25 cellular contexts compared by ENCODE assay signal in the genomic region with DNA sequence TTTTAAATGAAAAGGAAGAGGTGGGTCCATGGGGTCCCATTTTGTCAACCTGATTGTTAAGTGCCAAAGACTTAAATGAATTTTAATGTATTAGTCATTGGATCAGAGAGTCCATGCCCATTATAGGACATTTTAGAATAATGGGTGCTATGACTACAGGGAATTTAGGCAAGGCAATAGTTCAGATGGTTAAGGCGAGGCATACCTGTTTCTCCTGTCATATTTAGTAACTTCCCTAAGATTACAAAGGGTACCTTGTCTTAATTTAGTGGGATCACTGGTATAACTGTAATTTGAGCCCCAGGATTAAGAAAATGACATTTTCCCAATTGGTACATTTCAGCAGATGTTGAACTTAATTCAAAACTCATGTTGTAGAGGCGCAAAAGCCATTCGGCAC. TPM values are rescaled to one million over a fixed set of nuclear protein-coding genes. Genes with fewer than 3 reads are reported as not detected.
A peak's percentile ranks its signal among the peaks of the same experiment; 100 is the strongest.
DNase-seq lines count a peak whose midpoint lies in the region; ATAC-seq and TF ChIP-seq lines count a peak whose summit lies in the region.
"Had no signal": no experiment of that assay in that cellular context is flagged by ENCODE, and none has a peak within 500 bp of the region (broad histone marks: within the 10 kb centered on the region; RNA-seq: fewer than 3 reads in every experiment).

No MANE protein-coding gene starts in this region.

- H3K79me2 ChIP-seq in mammary epithelial cell (ENCODE audit: insufficient read depth, low read length) (no peaks in the 10 kb centered on the region), PC-3 (ENCODE audit: low read length) (no peaks in the 10 kb centered on the region)

- DNase-seq in mammary epithelial cell (peak; percentile 57), breast epithelium (ENCODE audit: low spot score in 2 of 2) (no peak), PC-3 (peak; percentile 40), sigmoid colon (no peak)
- DNase-seq in effector memory CD8-positive, alpha-beta T cell = no peak
- no peak for DNase-seq in stimulated activated CD4-positive, alpha-beta T cell treated with anti-CD3 and anti-CD28 coated beads, Interleukin-2, amount 100 ng/mL, for 48 hours
- DNase-seq: AML-193; C1 segment of cervical spinal cord; CD4-positive, alpha-beta memory T cell; CD4-positive, CD25-positive, alpha-beta regulatory T cell; CD8-positive, alpha-beta memory T cell; COR-L47; DMS 273 treated with DMSO at 0.1 percent for 48 hours; DMS153; DMS53; DMS79; DND-41; EL; GDM1 had no signal

- H3K27ac ChIP-seq in mammary epithelial cell (ENCODE audit: insufficient read depth, low read depth, low read length) (no peak overlapping the region), breast epithelium (no peak overlapping the region), PC-3 (ENCODE audit: low read length) (no peak overlapping the region), sigmoid colon (no peak overlapping the region)
- H3K27ac ChIP-seq: 22Rv1, BLaER1 had no signal

- CTCF ChIA-PET in mammary epithelial cell (lab: Charles Lee; ENCODE audit: low non-redundant PET) (no interaction called here), PC-3 (lab: Charles Lee) (no interaction called here)

- H3K9me2 ChIP-seq in PC-3 (replicated peaks; ENCODE audit: low read length) = no peaks in the 10 kb centered on the region

- no peaks in the 10 kb centered on the region for H3K36me3 Mint-ChIP-seq in effector memory CD8-positive, alpha-beta T cell (ENCODE audit: insufficient read depth)
- H3K36me3 Mint-ChIP-seq: CD14-positive monocyte; CD4-positive, alpha-beta memory T cell; CD4-positive, CD25-positive, alpha-beta regulatory T cell; CD8-positive, alpha-beta memory T cell had no signal

- no peak overlapping the region for H3K27ac Mint-ChIP-seq in effector memory CD8-positive, alpha-beta T cell
- H3K27ac Mint-ChIP-seq: B cell; CD14-positive monocyte; CD4-positive, alpha-beta memory T cell; CD4-positive, CD25-positive, alpha-beta regulatory T cell; CD8-positive, alpha-beta memory T cell had no signal

- H3K9me3 ChIP-seq in mammary epithelial cell (replicated peaks; ENCODE audit: insufficient read depth, low read length) (no peaks in the 10 kb centered on the region), breast epithelium (no peaks in the 10 kb centered on the region), PC-3 (ENCODE audit: low read length) (no peaks in the 10 kb centered on the region), sigmoid colon (no peaks in the 10 kb centered on the region)
- H3K9me3 ChIP-seq: BLaER1 had no signal

- H3K36me3 ChIP-seq in mammary epithelial cell (ENCODE audit: insufficient read depth, low read length) (no peaks in the 10 kb centered on the region), breast epithelium (no peaks in the 10 kb centered on the region), PC-3 (ENCODE audit: low read depth, low read length) (no peaks in the 10 kb centered on the region), sigmoid colon (no peaks in the 10 kb centered on the region)
- H3K36me3 ChIP-seq: BLaER1 had no signal

- peaks cover 4 to 7% of the 10 kb centered on the region in 2 donors for H3K4me1 Mint-ChIP-seq in effector memory CD8-positive, alpha-beta T cell (ENCODE audit: low read depth in 2 of 2)

- H4K20me1 ChIP-seq in mammary epithelial cell (ENCODE audit: insufficient read depth, low read length) (no peaks in the 10 kb centered on the region), PC-3 (ENCODE audit: low read length) (no peaks in the 10 kb centered on the region)
- H4K20me1 ChIP-seq: BLaER1 had no signal

- H3K4me1 ChIP-seq in mammary epithelial cell (ENCODE audit: insufficient read depth, low read length) = peaks cover 5% of the 10 kb centered on the region
- H3K4me1 ChIP-seq in breast epithelium = no peaks in the 10 kb centered on the region
- peaks cover 4% of the 10 kb centered on the region for H3K4me1 ChIP-seq in PC-3 (ENCODE audit: insufficient read depth, low read length)
- peaks cover 0 to 7% (median 0%) of the 10 kb centered on the region in 4 donors for H3K4me1 ChIP-seq in sigmoid colon

- TF ChIP-seq CTCF in mammary epithelial cell (conservative IDR thresholded peaks at IDR 0.05 in 1 of 2, IDR thresholded peaks at IDR 0.05 in 1 of 2; ENCODE audit: extremely low read depth in 1 of 2, insufficient read depth in 1 of 2, low read depth in 1 of 2, low read length in 2 of 2) (no peak), breast epithelium (IDR thresholded peaks at IDR 0.05) (no peak), PC-3 (conservative IDR thresholded peaks at IDR 0.05; ENCODE audit: low read depth, low read length) (no peak), sigmoid colon (IDR thresholded peaks at IDR 0.05) (no peak)

- no peak overlapping the region for H3K4me3 Mint-ChIP-seq in effector memory CD8-positive, alpha-beta T cell
- H3K4me3 Mint-ChIP-seq: B cell; CD14-positive monocyte; CD4-positive, alpha-beta memory T cell; CD4-positive, CD25-positive, alpha-beta regulatory T cell; CD8-positive, alpha-beta memory T cell had no signal

- WGBS in mammary epithelial cell (ENCODE audit: low coverage, missing lambda C conversion rate) = 67% methylated on average over 1 of the region's 3 CpGs
- 91 to 93% methylated on average over 3 of the region's 3 CpGs for WGBS in sigmoid colon, 2 donors

- H3K4me2 ChIP-seq in mammary epithelial cell (ENCODE audit: insufficient read depth, low read depth, low read length) = no peak overlapping the region
- H3K4me2 ChIP-seq in PC-3 (ENCODE audit: low read length) = no peak overlapping the region
- H3K4me2 ChIP-seq: BLaER1 had no signal

- BruUV-seq in mammary epithelial cell (replicated peaks; lab: Mats Ljungman, UMichigan) (no TSS peak), PC-3 (replicated peaks; lab: Mats Ljungman, UMichigan) (no TSS peak)

- H3F3A ChIP-seq in PC-3 (ENCODE audit: low read length, unreplicated experiment) = no peaks in the 10 kb centered on the region

- intact Hi-C loops in mammary epithelial cell (cut with micrococcal nuclease) (no loop called here), breast epithelium (cut with DNase I; ENCODE audit: low total_unique reads) (no loop called here), PC-3 (cut with micrococcal nuclease) (no loop called here), sigmoid colon (cut with DNase I) (loop anchor here (10.0 kb wide), 1 partner anchor 491 kb away; no protein-coding TSS in a partner anchor)

- H3K4me3 ChIP-seq in mammary epithelial cell (replicated peaks in 1 of 3; ENCODE audit: insufficient read depth in 1 of 3, low read depth in 2 of 3, low read length in 3 of 3) = no peak overlapping the region
- no peak overlapping the region for H3K4me3 ChIP-seq in breast epithelium
- no peak overlapping the region for H3K4me3 ChIP-seq in PC-3 (ENCODE audit: low read length)
- no peak overlapping the region for H3K4me3 ChIP-seq in sigmoid colon
- H3K4me3 ChIP-seq: BLaER1, GM12878 had no signal

- H3K9ac ChIP-seq in mammary epithelial cell (ENCODE audit: insufficient read depth, low read length) (no peak overlapping the region), PC-3 (ENCODE audit: low read length) (no peak overlapping the region)
- H3K9ac ChIP-seq: BLaER1 had no signal

- POLR2A ChIA-PET in PC-3 (lab: Charles Lee; ENCODE audit: unreplicated experiment) = no interaction called here

- in situ Hi-C loops in mammary epithelial cell (cut with MboI; ENCODE audit: low sequenced_read_pairs in 2 of 2) = loop anchor here in 1 of 2 donors (10.0 kb wide), 1 partner anchor 491 kb away; no protein-coding TSS in a partner anchor

- H3K27me3 Mint-ChIP-seq in effector memory CD8-positive, alpha-beta T cell = peaks cover 8 to 42% of the 10 kb centered on the region in 2 donors

- TF ChIP-seq POLR2A in breast epithelium (IDR thresholded peaks at IDR 0.05) (no peak), sigmoid colon (IDR thresholded peaks at IDR 0.05) (no peak)

- ATAC-seq in PC-3 (no peak), esophagus mucosa (peak; percentile 78)
- no peak for ATAC-seq in effector memory CD8-positive, alpha-beta T cell (replicated peaks)
- ATAC-seq: GM12878 had no signal

- no peak for TF ChIP-seq EP300 in sigmoid colon (IDR thresholded peaks at IDR 0.05)

- H3K27me3 ChIP-seq in mammary epithelial cell (ENCODE audit: insufficient read depth, low read length) (no peaks in the 10 kb centered on the region), breast epithelium (no peaks in the 10 kb centered on the region), PC-3 (ENCODE audit: low read length) (no peaks in the 10 kb centered on the region), sigmoid colon (peaks cover 0 to 2% (median 0%) of the 10 kb centered on the region in 3 donors)
- H3K27me3 ChIP-seq: BLaER1 had no signal

- dilution Hi-C loops in mammary epithelial cell (cut with HindIII; ENCODE audit: low sequenced_read_pairs) = loop anchor here (5.0 kb wide), 1 partner anchor 63 kb away; no protein-coding TSS in a partner anchor

- H2AFZ ChIP-seq in mammary epithelial cell (ENCODE audit: low read depth, low read length) (no peak overlapping the region), PC-3 (ENCODE audit: low read length) (no peak overlapping the region)

- H3K9me3 Mint-ChIP-seq in effector memory CD8-positive, alpha-beta T cell = no peaks in the 10 kb centered on the region
- H3K9me3 Mint-ChIP-seq: CD14-positive monocyte; CD4-positive, alpha-beta memory T cell; CD4-positive, CD25-positive, alpha-beta regulatory T cell; CD8-positive, alpha-beta memory T cell had no signal

RNA-seq across cellular contexts. Expression of a gene that starts 44.6 kb away (rescaled TPM):
- total RNA-seq in mammary epithelial cell = 10 to 100 TPM in 1 of 2 donors, 1 to 10 TPM in 1; 6.5 to 16.4 TPM
- polyA plus RNA-seq in mammary epithelial cell = 5.4 TPM
- 6.7 TPM for polyA minus RNA-seq in mammary epithelial cell
- 10 to 100 TPM in 1 of 3 donors, 1 to 10 TPM in 2; 4.2 to 19.0 (median 6.9) TPM for total RNA-seq in breast epithelium
- 59.3 and 82.4 TPM in 2 replicates for total RNA-seq in PC-3 (2014; rRNA removed)
- total RNA-seq in esophagus mucosa = 7.9 TPM
- total RNA-seq in sigmoid colon = 10 to 100 TPM in 1 of 4 donors, 1 to 10 TPM in 3; 3.9 to 11.1 (median 4.4) TPM
- 1 to 10 TPM; 3.9 to 4.8 (median 4.8) TPM for polyA plus RNA-seq in sigmoid colon
- total RNA-seq: B cell had no signal
- polyA plus RNA-seq: CD8-positive, alpha-beta memory T cell had no signal

Comparison
In these comparisons a context has a peak if more than half of its experiments do, and no peak if none do; other contexts are left out.
1. DNase-seq: peak in mammary epithelial cell (single experiment) and PC-3 (single experiment); none in breast epithelium (0 of 2), effector memory CD8-positive, alpha-beta T cell (0 of 3), stimulated activated CD4-positive, alpha-beta T cell treated with anti-CD3 and anti-CD28 coated beads, Interleukin-2, amount 100 ng/mL, for 48 hours (0 of 2) and sigmoid colon (single experiment).